Comparison of ENCODE assay signal across 1 cellular context in genomic region chr6:75935473-75935793, GRCh38.
TF ChIP-seq lines count a peak whose summit lies in the region.

No MANE protein-coding gene starts in this region.

TF ChIP-seq in HCT116, 20 proteins besides CTCF, POLR2A, EP300 and RAD21 (continued from another document):
- TF ChIP-seq MAX (IDR thresholded peaks at IDR 0.05) = no peak
TF ChIP-seq in HCT116: peak in this region for 0.
